8 cellular contexts compared by ENCODE assay signal in the genomic region with DNA sequence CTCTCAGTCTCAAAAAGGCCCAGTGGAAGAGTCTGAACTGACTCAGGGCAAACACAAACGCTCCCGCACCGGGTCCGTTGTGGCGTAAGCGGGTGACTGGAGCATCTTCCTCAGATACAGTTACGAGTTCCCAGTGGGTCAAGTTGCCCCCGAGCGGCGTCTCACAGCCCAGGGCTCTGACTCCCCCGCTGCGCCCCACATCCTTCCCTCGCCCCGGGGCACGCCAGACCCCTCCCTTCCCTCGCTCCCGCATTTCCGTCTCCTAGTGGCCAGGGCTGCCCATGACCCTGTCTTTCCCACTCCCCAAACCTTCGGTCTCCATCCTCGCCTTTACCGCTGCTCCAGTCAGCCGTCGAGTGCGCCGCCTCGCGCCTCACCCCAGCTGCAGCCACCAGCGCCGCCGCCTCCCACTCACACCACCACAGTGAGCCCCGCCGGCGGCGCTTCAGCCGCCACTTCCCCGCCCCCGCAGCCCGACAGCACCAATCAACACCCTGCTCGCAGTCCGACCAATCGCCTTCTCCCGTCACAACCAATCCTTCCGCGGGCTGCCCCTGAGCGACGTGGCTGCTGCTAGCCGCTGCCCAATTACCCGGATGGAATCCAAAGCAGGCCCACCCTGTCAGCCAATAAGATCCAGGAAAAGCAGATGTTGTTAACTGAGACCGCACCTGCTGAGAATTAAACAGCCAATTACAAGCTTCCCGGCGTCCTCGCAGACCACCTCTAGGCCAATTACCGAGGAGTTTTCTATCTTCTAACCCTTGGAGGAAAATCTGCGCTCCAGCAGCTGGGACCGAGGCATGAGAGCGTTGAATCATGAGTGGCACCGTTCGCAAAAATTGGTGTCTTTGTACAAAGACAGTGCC. TPM values are rescaled to one million over a fixed set of nuclear protein-coding genes. Genes with fewer than 3 reads are reported as not detected.
DNase-seq lines count a peak whose midpoint lies in the region; ATAC-seq, FAIRE-seq and TF ChIP-seq lines count a peak whose summit lies in the region.

A gene with protein sequence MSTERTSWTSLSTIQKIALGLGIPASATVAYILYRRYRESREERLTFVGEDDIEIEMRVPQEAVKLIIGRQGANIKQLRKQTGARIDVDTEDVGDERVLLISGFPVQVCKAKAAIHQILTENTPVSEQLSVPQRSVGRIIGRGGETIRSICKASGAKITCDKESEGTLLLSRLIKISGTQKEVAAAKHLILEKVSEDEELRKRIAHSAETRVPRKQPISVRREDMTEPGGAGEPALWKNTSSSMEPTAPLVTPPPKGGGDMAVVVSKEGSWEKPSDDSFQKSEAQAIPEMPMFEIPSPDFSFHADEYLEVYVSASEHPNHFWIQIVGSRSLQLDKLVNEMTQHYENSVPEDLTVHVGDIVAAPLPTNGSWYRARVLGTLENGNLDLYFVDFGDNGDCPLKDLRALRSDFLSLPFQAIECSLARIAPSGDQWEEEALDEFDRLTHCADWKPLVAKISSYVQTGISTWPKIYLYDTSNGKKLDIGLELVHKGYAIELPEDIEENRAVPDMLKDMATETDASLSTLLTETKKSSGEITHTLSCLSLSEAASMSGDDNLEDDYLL (minus strand): TSS at position 430 of the 869 bp plus-strand sequence. CDS start 7,478 bp downstream, outside the sequence.

- CTCF ChIA-PET in BJ (lab: Yijun Ruan, JAX): interaction anchor here (0.6 to 1.9 kb wide), 5 partner anchors 9 to 1388 kb away, joined by 3 to 7 read pairs (median 3); no protein-coding TSS in a partner anchor

- POLR2A ChIA-PET in BJ (lab: Charles Lee): no interaction called here

- 0 out of 2 replicates have a peak, but pooled peaks have one; percentile 23 for TF ChIP-seq CTCF in BJ (IDR thresholded peaks at IDR 0.05; ENCODE audit: insufficient read depth, low read depth, low read length)
- no peak for TF ChIP-seq CTCF in coronary artery (IDR thresholded peaks at IDR 0.05)

- no peaks in the 10 kb centered on the region for H3K36me3 ChIP-seq in BJ (ENCODE audit: control insufficient read depth, insufficient read depth, low read length)

- peak; percentile 99 for DNase-seq in BJ (ENCODE audit: low read depth)
- DNase-seq in GM19239 (ENCODE audit: insufficient read length, low spot score): peak; percentile 96
- peak; percentile 98 for DNase-seq in NCI-H524 (lab: John Stamatoyannopoulos, UW)
- DNase-seq in activated CD4-positive, alpha-beta T cell treated with anti-CD3 and anti-CD28 coated beads for 48 hours: peak; percentile 99
- DNase-seq in coronary artery (ENCODE audit: low spot score): peak; percentile 99
- peak; percentile 96 to 99 for DNase-seq in left colon
- peak; percentile 99 for DNase-seq in stimulated activated CD4-positive, alpha-beta T cell treated with anti-CD3 and anti-CD28 coated beads, Interleukin-1b, Interleukin-23, amount 100 ng/mL, for 48 hours

- FAIRE-seq in GM19239 (lab: Jason Lieb, UNC): peak; percentile 99

- peak; percentile 81 for ATAC-seq in HG03457 (IDR thresholded peaks at IDR 0.05; ENCODE audit: unreplicated experiment)
- peak; percentile 97 for ATAC-seq in left colon

- intact Hi-C loops in left colon (cut with DNase I, micrococcal nuclease): no loop called here

- peak within 1 kb of the TSS; percentile 43 to 73 for H3K27ac ChIP-seq in coronary artery

- no peaks in the 10 kb centered on the region for H3K27me3 ChIP-seq in BJ (ENCODE audit: control insufficient read depth, insufficient read depth, low read length)

- H3K4me3 ChIP-seq in BJ (ENCODE audit: low read depth, low read length): peak within 1 kb of the TSS; percentile 80
- H3K4me3 ChIP-seq in coronary artery: peak within 1 kb of the TSS; percentile 79

RNA-seq across cellular contexts. Expression of the gene that starts here (rescaled TPM):
- 1.1 and 1.6 TPM in 2 replicates for polyA plus RNA-seq in BJ (2011; rRNA removed)
- 0.47 and 0.93 TPM in 2 replicates for polyA minus RNA-seq in BJ (2011; rRNA and poly(A)+ RNA removed)
- total RNA-seq in left colon: 1 to 10 TPM; 3.3 to 7.2 TPM

Comparison
In these comparisons a context has a peak if more than half of its experiments do, and no peak if none do; other contexts are left out.
1. Peak in every context shown above with its lines: DNase-seq, ATAC-seq, H3K4me3 ChIP-seq and H3K27ac ChIP-seq.